In genomic region chr15:50107591-50108408, GRCh38 we compare ENCODE assay signal across 9 cellular contexts. TPM values are rescaled to one million over a fixed set of nuclear protein-coding genes. Genes with fewer than 3 reads are reported as not detected.
DNase-seq lines count a peak whose midpoint lies in the region; ATAC-seq and TF ChIP-seq lines count a peak whose summit lies in the region.
"Had no signal": no experiment of that assay in that cellular context is flagged by ENCODE, and none has a peak within 500 bp of the region (broad histone marks: within the 10 kb centered on the region; RNA-seq: fewer than 3 reads in every experiment).

No MANE protein-coding gene starts in this region.

- H3K27me3 ChIP-seq in MG63: no peaks in the 10 kb centered on the region
- no peaks in the 10 kb centered on the region for H3K27me3 ChIP-seq in uterus
- H3K27me3 ChIP-seq: tibial artery had no signal

- no peak for TF ChIP-seq CTCF in uterus (IDR thresholded peaks at IDR 0.05)

- H3K4me1 ChIP-seq in uterus: no peaks in the 10 kb centered on the region

- intact Hi-C loops in uterus (cut with DNase I; ENCODE audit: low total_unique reads): no loop called here

- H3K9me3 ChIP-seq in MG63: no peaks in the 10 kb centered on the region
- no peaks in the 10 kb centered on the region for H3K9me3 ChIP-seq in uterus
- H3K9me3 ChIP-seq: tibial artery had no signal

- no peaks in the 10 kb centered on the region for H3K36me3 ChIP-seq in MG63
- H3K36me3 ChIP-seq in uterus: no peaks in the 10 kb centered on the region
- H3K36me3 ChIP-seq: tibial artery had no signal

- TF ChIP-seq POLR2A in uterus (IDR thresholded peaks at IDR 0.05): no peak

- H3K27ac ChIP-seq in uterus: peak overlapping the region in 1 of 2 donors; percentile 49
- H3K27ac ChIP-seq: tibial artery had no signal

- DNase-seq in HT1080 (ENCODE audit: low read depth): peak; percentile 10
- DNase-seq in globus pallidus (ENCODE audit: low spot score): peak; percentile 68
- DNase-seq in activated CD4-positive, CD25-positive, alpha-beta regulatory T cell treated with anti-CD3 and anti-CD28 coated beads, Interleukin-2, amount 50 U/mL, for 72 hours: no peak
- DNase-seq in MG63: no peak
- DNase-seq in stimulated activated CD4-positive, alpha-beta T cell treated with anti-CD3 and anti-CD28 coated beads, Interleukin-2, amount 100 ng/mL, for 48 hours: no peak
- no peak for DNase-seq in uterus

- H3K4me3 ChIP-seq in MG63 (no peak overlapping the region), uterus (no peak overlapping the region)
- H3K4me3 ChIP-seq: tibial artery had no signal

- ATAC-seq in GM18499 (IDR thresholded peaks at IDR 0.05; ENCODE audit: insufficient read depth, unreplicated experiment) (peak; percentile 94), GM21528 (IDR thresholded peaks at IDR 0.05; ENCODE audit: low FRiP score, unreplicated experiment) (peak; percentile 91)

RNA-seq across cellular contexts. Expression of gene ATP8B4, which starts 11.2 kb away (rescaled TPM):
- total RNA-seq in HT1080 (2014; rRNA removed; shearing (Covaris generic)): 0.21 and 0.60 TPM in 2 replicates
- polyA plus RNA-seq in HT1080 (2015; cell fraction: cytosol; rRNA removed): 0.03 TPM in 1 of 2 replicates, not detected in the other
- polyA plus RNA-seq in HT1080 (2015; cell fraction: nucleus; rRNA removed): 0.10 and 0.51 TPM in 2 replicates
- not detected in 2 replicates for total RNA-seq in MG63 (2014; rRNA removed; shearing (Covaris generic); ENCODE audit: low replicate concordance)
- 100 to 1,000 TPM in 2 of 4 donors, 10 to 100 TPM in 2; 34.9 to 124 (median 78.8) TPM for total RNA-seq in uterus

Comparison
In these comparisons a context has a peak if more than half of its experiments do, and no peak if none do; other contexts are left out.
1. DNase-seq: peak in HT1080 (single experiment) and globus pallidus (single experiment); none in activated CD4-positive, CD25-positive, alpha-beta regulatory T cell treated with anti-CD3 and anti-CD28 coated beads, Interleukin-2, amount 50 U/mL, for 72 hours (single experiment), MG63 (single experiment), stimulated activated CD4-positive, alpha-beta T cell treated with anti-CD3 and anti-CD28 coated beads, Interleukin-2, amount 100 ng/mL, for 48 hours (0 of 2) and uterus (0 of 2).
2. RNA of gene ATP8B4, which starts 11.2 kb away (total RNA-seq): 34.9 to 124 TPM in uterus; 0.21 to 0.60 TPM in HT1080 and not detected in MG63; every median in the first group is over 10 times any median in the second.